ENCODE assay signal across 1 cellular context in the genomic region with DNA sequence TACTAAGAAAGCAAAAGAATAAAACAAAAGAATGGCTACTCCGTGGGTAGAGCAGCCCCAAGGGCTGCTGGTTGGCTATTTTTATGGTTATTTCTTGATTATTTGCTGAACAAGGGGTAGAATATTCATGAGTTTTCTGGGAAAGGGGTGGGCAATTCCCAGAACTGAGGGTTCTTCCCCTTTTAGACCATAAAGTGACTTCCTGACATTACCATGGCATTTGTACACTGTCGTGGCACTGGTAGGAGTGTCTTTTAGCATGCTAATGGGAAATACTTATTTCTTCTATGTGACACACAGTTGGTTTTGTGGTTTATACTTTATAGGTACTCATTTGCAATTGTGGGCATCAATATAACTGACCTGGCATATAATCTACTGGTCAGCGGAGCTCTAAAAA.
TF ChIP-seq lines count a peak whose summit lies in the region.

No MANE protein-coding gene starts in this region.

TF ChIP-seq in GM23338, 12 proteins besides CTCF, POLR2A, EP300 and RAD21 (continued from another document):
- TF ChIP-seq, protein P1, sequence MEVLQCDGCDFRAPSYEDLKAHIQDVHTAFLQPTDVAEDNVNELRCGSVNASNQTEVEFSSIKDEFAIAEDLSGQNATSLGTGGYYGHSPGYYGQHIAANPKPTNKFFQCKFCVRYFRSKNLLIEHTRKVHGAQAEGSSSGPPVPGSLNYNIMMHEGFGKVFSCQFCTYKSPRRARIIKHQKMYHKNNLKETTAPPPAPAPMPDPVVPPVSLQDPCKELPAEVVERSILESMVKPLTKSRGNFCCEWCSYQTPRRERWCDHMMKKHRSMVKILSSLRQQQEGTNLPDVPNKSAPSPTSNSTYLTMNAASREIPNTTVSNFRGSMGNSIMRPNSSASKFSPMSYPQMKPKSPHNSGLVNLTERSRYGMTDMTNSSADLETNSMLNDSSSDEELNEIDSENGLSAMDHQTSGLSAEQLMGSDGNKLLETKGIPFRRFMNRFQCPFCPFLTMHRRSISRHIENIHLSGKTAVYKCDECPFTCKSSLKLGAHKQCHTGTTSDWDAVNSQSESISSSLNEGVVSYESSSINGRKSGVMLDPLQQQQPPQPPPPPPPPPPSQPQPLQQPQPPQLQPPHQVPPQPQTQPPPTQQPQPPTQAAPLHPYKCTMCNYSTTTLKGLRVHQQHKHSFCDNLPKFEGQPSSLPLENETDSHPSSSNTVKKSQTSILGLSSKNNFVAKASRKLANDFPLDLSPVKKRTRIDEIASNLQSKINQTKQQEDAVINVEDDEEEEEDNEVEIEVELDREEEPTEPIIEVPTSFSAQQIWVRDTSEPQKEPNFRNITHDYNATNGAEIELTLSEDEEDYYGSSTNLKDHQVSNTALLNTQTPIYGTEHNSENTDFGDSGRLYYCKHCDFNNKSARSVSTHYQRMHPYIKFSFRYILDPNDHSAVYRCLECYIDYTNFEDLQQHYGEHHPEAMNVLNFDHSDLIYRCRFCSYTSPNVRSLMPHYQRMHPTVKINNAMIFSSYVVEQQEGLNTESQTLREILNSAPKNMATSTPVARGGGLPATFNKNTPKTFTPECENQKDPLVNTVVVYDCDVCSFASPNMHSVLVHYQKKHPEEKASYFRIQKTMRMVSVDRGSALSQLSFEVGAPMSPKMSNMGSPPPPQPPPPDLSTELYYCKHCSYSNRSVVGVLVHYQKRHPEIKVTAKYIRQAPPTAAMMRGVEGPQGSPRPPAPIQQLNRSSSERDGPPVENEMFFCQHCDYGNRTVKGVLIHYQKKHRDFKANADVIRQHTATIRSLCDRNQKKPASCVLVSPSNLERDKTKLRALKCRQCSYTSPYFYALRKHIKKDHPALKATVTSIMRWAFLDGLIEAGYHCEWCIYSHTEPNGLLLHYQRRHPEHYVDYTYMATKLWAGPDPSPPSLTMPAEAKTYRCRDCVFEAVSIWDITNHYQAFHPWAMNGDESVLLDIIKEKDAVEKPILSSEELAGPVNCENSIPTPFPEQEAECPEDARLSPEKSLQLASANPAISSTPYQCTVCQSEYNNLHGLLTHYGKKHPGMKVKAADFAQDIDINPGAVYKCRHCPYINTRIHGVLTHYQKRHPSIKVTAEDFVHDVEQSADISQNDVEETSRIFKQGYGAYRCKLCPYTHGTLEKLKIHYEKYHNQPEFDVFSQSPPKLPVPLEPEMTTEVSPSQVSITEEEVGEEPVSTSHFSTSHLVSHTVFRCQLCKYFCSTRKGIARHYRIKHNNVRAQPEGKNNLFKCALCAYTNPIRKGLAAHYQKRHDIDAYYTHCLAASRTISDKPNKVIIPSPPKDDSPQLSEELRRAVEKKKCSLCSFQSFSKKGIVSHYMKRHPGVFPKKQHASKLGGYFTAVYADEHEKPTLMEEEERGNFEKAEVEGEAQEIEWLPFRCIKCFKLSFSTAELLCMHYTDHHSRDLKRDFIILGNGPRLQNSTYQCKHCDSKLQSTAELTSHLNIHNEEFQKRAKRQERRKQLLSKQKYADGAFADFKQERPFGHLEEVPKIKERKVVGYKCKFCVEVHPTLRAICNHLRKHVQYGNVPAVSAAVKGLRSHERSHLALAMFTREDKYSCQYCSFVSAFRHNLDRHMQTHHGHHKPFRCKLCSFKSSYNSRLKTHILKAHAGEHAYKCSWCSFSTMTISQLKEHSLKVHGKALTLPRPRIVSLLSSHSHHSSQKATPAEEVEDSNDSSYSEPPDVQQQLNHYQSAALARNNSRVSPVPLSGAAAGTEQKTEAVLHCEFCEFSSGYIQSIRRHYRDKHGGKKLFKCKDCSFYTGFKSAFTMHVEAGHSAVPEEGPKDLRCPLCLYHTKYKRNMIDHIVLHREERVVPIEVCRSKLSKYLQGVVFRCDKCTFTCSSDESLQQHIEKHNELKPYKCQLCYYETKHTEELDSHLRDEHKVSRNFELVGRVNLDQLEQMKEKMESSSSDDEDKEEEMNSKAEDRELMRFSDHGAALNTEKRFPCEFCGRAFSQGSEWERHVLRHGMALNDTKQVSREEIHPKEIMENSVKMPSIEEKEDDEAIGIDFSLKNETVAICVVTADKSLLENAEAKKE (CRISPR knock-in tag; IDR thresholded peaks at IDR 0.05), result no peak
TF ChIP-seq in GM23338: peak in this region for 0.
